In the genomic region with DNA sequence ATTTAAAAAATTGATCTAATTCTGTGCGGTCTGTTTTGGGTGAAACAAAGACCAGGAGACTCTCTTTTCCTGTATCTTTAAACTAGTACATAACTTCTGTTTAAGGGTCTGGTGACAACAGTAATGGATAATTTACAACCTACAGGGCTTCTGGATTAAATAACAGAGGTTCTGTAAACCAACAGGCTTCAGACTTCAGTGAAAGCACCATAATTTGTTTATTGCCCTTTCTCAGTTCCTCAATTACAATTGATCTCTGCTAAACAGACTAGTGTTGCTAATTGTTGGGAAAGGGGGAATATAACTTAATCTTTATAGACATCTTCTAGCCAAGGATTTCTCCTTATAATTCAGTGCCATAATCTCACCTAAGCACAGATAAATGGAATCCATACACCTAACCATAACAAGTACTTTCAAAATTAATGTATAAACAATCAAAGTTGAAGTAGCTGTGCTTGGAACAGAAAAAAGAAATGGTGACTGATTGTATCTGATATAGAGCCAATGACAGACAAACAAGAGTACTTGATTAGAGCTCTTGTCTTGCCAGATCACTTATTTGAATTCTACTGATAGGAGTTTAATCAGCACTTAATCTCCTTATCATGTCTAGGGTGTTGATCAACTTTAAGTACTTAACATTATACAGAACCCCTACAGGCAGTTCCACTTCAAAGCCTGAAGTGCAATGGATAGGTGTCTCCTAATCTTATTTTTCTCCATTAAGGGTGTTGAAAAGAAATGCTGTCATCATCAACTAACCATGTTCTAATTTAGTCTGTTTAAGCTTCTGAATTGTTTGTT, we compare ENCODE assay signal across 13 cellular contexts.
"Had no signal": no experiment of that assay in that cellular context is flagged by ENCODE, and none has a peak within 500 bp of the region (broad histone marks: within the 10 kb centered on the region; RNA-seq: fewer than 3 reads in every experiment).

No MANE protein-coding gene starts in this region.

- H3K4me1 Mint-ChIP-seq: activated naive CD8-positive, alpha-beta T cell treated with anti-CD3 and anti-CD28 coated beads, Interleukin-2, amount 50 U/mL, for 24 hours; natural killer cell; stimulated activated naive B cell treated with anti-CD40 and anti-IgM and Interleukin-4, amounts not matched to agents 10 μg/mL and 1 μg/mL and 100 μg/mL, for 72 hours had no signal

- H3K27me3 Mint-ChIP-seq: activated naive CD8-positive, alpha-beta T cell treated with anti-CD3 and anti-CD28 coated beads, Interleukin-2, amount 50 U/mL, for 24 hours; stimulated activated naive B cell treated with anti-CD40 and anti-IgM and Interleukin-4, amounts not matched to agents 10 μg/mL and 1 μg/mL and 100 μg/mL, for 72 hours had no signal

- DNase-seq: activated CD4-positive, alpha-beta T cell treated with anti-CD3 and anti-CD28 coated beads for 48 hours; activated naive CD4-positive, alpha-beta T cell treated with Interleukin-2 at 50 U/mL for 16 hours; activated naive CD8-positive, alpha-beta T cell treated with anti-CD3 and anti-CD28 coated beads, Interleukin-2, amount 50 U/mL, for 24 hours; heart left ventricle; left colon; natural killer cell; nucleus accumbens; psoas muscle; spleen; stimulated activated CD4-positive, alpha-beta T cell treated with anti-CD3 and anti-CD28 coated beads, Interleukin-2, amount 100 ng/mL, for 24 hours; stimulated activated naive B cell treated with anti-CD40 and anti-IgM and Interleukin-4, amounts not matched to agents 10 μg/mL and 1 μg/mL and 100 μg/mL, for 72 hours had no signal

- ATAC-seq: activated naive CD8-positive, alpha-beta T cell treated with anti-CD3 and anti-CD28 coated beads, Interleukin-2, amount 50 U/mL, for 24 hours; heart left ventricle; left colon; natural killer cell; psoas muscle; sciatic nerve; stimulated activated naive B cell treated with anti-CD40 and anti-IgM and Interleukin-4, amounts not matched to agents 10 μg/mL and 1 μg/mL and 100 μg/mL, for 72 hours had no signal

- H3K4me3 Mint-ChIP-seq: activated naive CD8-positive, alpha-beta T cell treated with anti-CD3 and anti-CD28 coated beads, Interleukin-2, amount 50 U/mL, for 24 hours; activated T-helper 1 cell treated with anti-CD3 and anti-CD28 coated beads, Interleukin-12 subunit alpha, Interleukin-12 subunit beta, Interleukin-2, Interleukin-4 antibody, amounts not matched to agents 30 ng/mL and 10 ng/mL and 1 ng/mL, durations not matched to agents 14 hours and 24 hours and 36 hours; natural killer cell; stimulated activated naive B cell treated with anti-CD40 and anti-IgM and Interleukin-4, amounts not matched to agents 10 μg/mL and 1 μg/mL and 100 μg/mL, for 72 hours had no signal

- H3K27ac Mint-ChIP-seq: activated naive CD8-positive, alpha-beta T cell treated with anti-CD3 and anti-CD28 coated beads, Interleukin-2, amount 50 U/mL, for 24 hours; activated T-helper 1 cell treated with anti-CD3 and anti-CD28 coated beads, Interleukin-12 subunit alpha, Interleukin-12 subunit beta, Interleukin-2, Interleukin-4 antibody, amounts not matched to agents 30 ng/mL and 10 ng/mL and 1 ng/mL, durations not matched to agents 14 hours and 24 hours and 36 hours; natural killer cell; stimulated activated naive B cell treated with anti-CD40 and anti-IgM and Interleukin-4, amounts not matched to agents 10 μg/mL and 1 μg/mL and 100 μg/mL, for 72 hours had no signal

- H3K9me3 Mint-ChIP-seq: activated naive CD8-positive, alpha-beta T cell treated with anti-CD3 and anti-CD28 coated beads, Interleukin-2, amount 50 U/mL, for 24 hours; activated T-helper 1 cell treated with anti-CD3 and anti-CD28 coated beads, Interleukin-12 subunit alpha, Interleukin-12 subunit beta, Interleukin-2, Interleukin-4 antibody, amounts not matched to agents 30 ng/mL and 10 ng/mL and 1 ng/mL, durations not matched to agents 14 hours and 24 hours and 36 hours; stimulated activated naive B cell treated with anti-CD40 and anti-IgM and Interleukin-4, amounts not matched to agents 10 μg/mL and 1 μg/mL and 100 μg/mL, for 72 hours had no signal

- H3K36me3 Mint-ChIP-seq: natural killer cell; stimulated activated naive B cell treated with anti-CD40 and anti-IgM and Interleukin-4, amounts not matched to agents 10 μg/mL and 1 μg/mL and 100 μg/mL, for 72 hours had no signal
